18 cellular contexts compared by ENCODE assay signal in the genomic region with DNA sequence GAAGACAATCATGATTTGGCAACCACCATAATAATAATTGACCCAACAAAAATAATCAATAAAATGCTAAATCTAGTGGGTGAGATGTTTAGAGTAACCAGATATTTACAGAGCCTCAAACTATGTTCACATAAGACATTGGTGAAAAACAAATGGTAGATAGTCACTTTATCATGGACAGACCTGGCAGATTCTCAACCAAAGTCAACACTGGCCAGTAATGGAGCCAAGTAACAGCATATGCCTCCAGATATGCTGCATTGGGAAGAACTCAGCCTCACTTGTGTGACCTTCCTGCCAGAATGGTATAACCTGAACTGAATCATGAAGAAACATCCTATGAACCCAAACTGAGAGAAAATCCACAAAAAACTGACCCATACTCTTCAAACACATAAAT. TPM values are rescaled to one million over a fixed set of nuclear protein-coding genes. Genes with fewer than 3 reads are reported as not detected.
DNase-seq lines count a peak whose midpoint lies in the region; ATAC-seq and TF ChIP-seq lines count a peak whose summit lies in the region.
"Not testable (repeated sequence)": the region's sequence is repeated elsewhere in the genome, so short reads cannot be mapped to it uniquely, and the experiment has no call there.
"Had no signal": no experiment of that assay in that cellular context is flagged by ENCODE, and none has a peak within 500 bp of the region (broad histone marks: within the 10 kb centered on the region; RNA-seq: fewer than 3 reads in every experiment).

No MANE protein-coding gene starts in this region.

- ATAC-seq in left lobe of liver (peak; percentile 68), right lobe of liver (peak; percentile 36 to 72 (median 58))

- not testable (repeated sequence) for TF ChIP-seq CTCF in LNCaP clone FGC (IDR thresholded peaks at IDR 0.05; ENCODE audit: control insufficient read depth, extremely low read depth, insufficient read depth); VCaP (conservative IDR thresholded peaks at IDR 0.05); liver (IDR thresholded peaks at IDR 0.05; ENCODE audit: low read depth, low read length, missing input control); right lobe of liver (IDR thresholded peaks at IDR 0.05); prostate gland (IDR thresholded peaks at IDR 0.05)

- H3K9ac ChIP-seq in liver (ENCODE audit: low read depth in 1 of 2, low read length in 2 of 2), result not testable (repeated sequence)

- in situ Hi-C loops in G401 (cut with HindIII; ENCODE audit: low sequenced_read_pairs), result not testable (repeated sequence)

- peak overlapping the region; percentile 64 for H3K27ac ChIP-seq in VCaP
- not testable (repeated sequence) for H3K27ac ChIP-seq in liver (ENCODE audit: low read depth in 1 of 2, low read length in 2 of 2); right lobe of liver; prostate gland

- not testable (repeated sequence) for H3K27me3 ChIP-seq in liver (ENCODE audit: control insufficient read depth in 4 of 4, insufficient read depth in 4 of 4, low read length in 3 of 4); right lobe of liver; prostate gland (replicated peaks; ENCODE audit: insufficient read depth)

- not testable (repeated sequence) for H3K36me3 ChIP-seq in liver (ENCODE audit: control insufficient read depth in 4 of 4, insufficient read depth in 3 of 4, low read depth in 1 of 4, low read length in 3 of 4); right lobe of liver; prostate gland

- not testable (repeated sequence) for H3K4me3 ChIP-seq in LNCaP clone FGC (ENCODE audit: low read depth, low read length); liver (ENCODE audit: low read depth in 1 of 3, low read length in 3 of 3); right lobe of liver; prostate gland

- not testable (repeated sequence) for TF ChIP-seq POLR2A in right lobe of liver (IDR thresholded peaks at IDR 0.05); prostate gland (IDR thresholded peaks at IDR 0.05)

- H3K4me1 ChIP-seq in liver (ENCODE audit: control insufficient read depth in 4 of 4, insufficient read depth in 4 of 4, low read length in 3 of 4); right lobe of liver; prostate gland (replicated peaks): not testable (repeated sequence)

- TF ChIP-seq RAD21 in liver (IDR thresholded peaks at IDR 0.05), result not testable (repeated sequence)

- not testable (repeated sequence) for H3K9me3 ChIP-seq in liver (ENCODE audit: control insufficient read depth in 4 of 4, low read length in 3 of 4); right lobe of liver; prostate gland

- intact Hi-C loops in right lobe of liver (cut with DNase I); prostate gland (cut with DNase I): not testable (repeated sequence)

- DNase-seq in G401 (ENCODE audit: low spot score) (peak; percentile 0), LNCaP clone FGC (ENCODE audit: low read depth) (peak; percentile 70), cerebellar cortex (ENCODE audit: low spot score) (peak; percentile 0), prostate gland (ENCODE audit: low spot score) (peak; percentile 3)
- DNase-seq in left lobe of liver (ENCODE audit: low spot score); right lobe of liver: not testable (repeated sequence)

TF ChIP-seq in liver, 16 proteins besides CTCF, POLR2A, EP300 and RAD21:
- TF ChIP-seq FOXA1 (IDR thresholded peaks at IDR 0.05), result peak; percentile 30
- TF ChIP-seq YY1 (IDR thresholded peaks at IDR 0.05), result peak; percentile 42

RNA-seq across cellular contexts. Expression of a gene that starts 53.8 kb away (rescaled TPM):
- total RNA-seq in G401 (2014; rRNA removed; shearing (Covaris generic)), result not detected in 2 replicates
- 0.18 TPM for total RNA-seq in left lobe of liver
- total RNA-seq in liver, result under 1 TPM in 1 of 2 donors, not detected in 1; 0.25 TPM
- polyA plus RNA-seq in liver, result under 1 TPM; 0.18 to 0.24 TPM
- total RNA-seq in right lobe of liver, result 1 to 10 TPM in 1 of 6 experiments, under 1 TPM in 5; 0.16 to 1.6 (median 0.48) TPM
- under 1 TPM in 1 of 2 donors, not detected in 1; 0.18 TPM for total RNA-seq in prostate gland
- total RNA-seq: A172; A673; Caco-2; CD4-positive, alpha-beta memory T cell; CD4-positive, alpha-beta T cell; CD4-positive, CD25-positive, alpha-beta regulatory T cell; CD8-positive, alpha-beta memory T cell; Daoy had no signal
- polyA plus RNA-seq: A549; AG04450; CD4-positive, alpha-beta memory T cell; CD8-positive, alpha-beta memory T cell had no signal
